ENCODE assay signal across 8 cellular contexts in the genomic region with DNA sequence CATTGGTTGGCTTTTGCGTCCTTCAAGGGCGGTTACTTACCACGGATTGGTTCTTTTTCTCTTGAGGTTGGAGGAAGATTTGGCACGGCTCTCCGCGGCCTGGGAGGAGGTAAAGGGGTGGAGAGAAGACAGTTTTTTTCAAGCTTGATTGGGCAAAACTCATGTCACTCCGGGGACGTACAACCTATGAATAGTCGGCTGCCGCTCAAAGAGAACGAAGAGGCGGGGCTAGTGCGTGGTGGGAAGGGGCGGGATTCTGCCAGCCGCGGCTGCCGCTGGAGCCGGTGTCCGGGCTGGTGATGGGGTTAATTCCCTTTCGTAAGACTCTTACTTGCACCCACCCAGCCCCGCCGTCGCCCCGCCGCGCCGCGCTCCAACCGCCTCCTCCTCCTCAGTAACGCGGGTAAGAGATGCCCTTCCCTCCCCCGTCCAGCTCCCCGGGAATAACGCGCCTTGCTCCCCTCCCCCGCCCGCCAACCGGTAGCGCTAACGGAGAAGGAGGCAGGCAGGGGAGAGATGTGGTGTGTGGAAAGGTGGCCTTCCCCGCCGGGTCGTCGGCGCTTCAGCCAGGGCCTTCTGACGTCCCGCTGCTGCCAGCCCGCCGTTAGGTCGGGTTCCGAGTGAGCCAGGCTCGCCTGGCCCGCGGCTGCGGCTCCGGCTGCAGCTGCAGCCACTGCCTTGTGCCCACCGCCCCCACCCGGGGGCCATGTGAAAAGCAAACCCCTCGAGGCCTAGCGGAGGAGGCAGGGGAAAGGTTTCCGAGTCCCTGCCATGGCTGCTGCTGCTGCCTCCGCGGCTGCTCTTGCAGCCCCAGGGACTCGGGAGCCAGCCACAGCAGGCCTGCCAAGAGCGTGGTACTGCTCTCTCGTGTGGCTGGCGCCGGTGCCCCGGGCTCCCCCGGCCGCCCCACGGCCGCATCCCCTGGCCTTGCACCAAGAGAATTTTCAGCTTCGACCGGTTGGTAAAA. TPM values are rescaled to one million over a fixed set of nuclear protein-coding genes. Genes with fewer than 3 reads are reported as not detected.
DNase-seq lines count a peak whose midpoint lies in the region; ATAC-seq and TF ChIP-seq lines count a peak whose summit lies in the region.

A gene (plus strand): TSS at position 254 of the 967 bp plus-strand sequence. CDS start 73,362 bp downstream, outside the sequence.

- DNase-seq in DMS79 (lab: John Stamatoyannopoulos, UW), result peak; percentile 99
- DNase-seq in KBM-7, result peak; percentile 100
- peak; percentile 92 for DNase-seq in activated T-cell treated with anti-CD3 and anti-CD28 coated beads, Interleukin-2, amount 50 U/mL, for 24 hours
- peak; percentile 99 to 100 for DNase-seq in erythroblast (lab: John Stamatoyannopoulos, UW)
- DNase-seq in stimulated activated CD8-positive, alpha-beta memory T cell treated with anti-CD3 and anti-CD28 coated beads, Interleukin-4, amount 100 ng/mL, for 48 hours, result peak; percentile 95

- peaks cover 45% of the 10 kb centered on the region for H3K4me1 Mint-ChIP-seq in activated T-cell treated with anti-CD3 and anti-CD28 coated beads, Interleukin-2, amount 50 U/mL, for 24 hours (ENCODE audit: low read depth)

- H3K4me3 Mint-ChIP-seq in activated T-cell treated with anti-CD3 and anti-CD28 coated beads, Interleukin-2, amount 50 U/mL, for 24 hours, result no peak within 1 kb of the TSS

- TF ChIP-seq POLR2A in erythroblast (IDR thresholded peaks at IDR 0.05; ENCODE audit: low read length), result peak; percentile 32

- H3K9me3 Mint-ChIP-seq in activated T-cell treated with anti-CD3 and anti-CD28 coated beads, Interleukin-2, amount 50 U/mL, for 24 hours, result no peaks in the 10 kb centered on the region

- peak within 1 kb of the TSS; percentile 91 to 95 for H3K27ac ChIP-seq in mucosa of rectum (ENCODE audit: low read depth in 2 of 2, low read length in 2 of 2)

- in situ Hi-C loops in KBM-7 (cut with MboI; ENCODE audit: low pct_unique_long_range_greater_than_20kb, low sequenced_read_pairs), result no loop called here

- H3K36me3 ChIP-seq in mucosa of rectum (ENCODE audit: control insufficient read depth in 2 of 2, insufficient read depth in 2 of 2, low read length in 2 of 2), result no peaks in the 10 kb centered on the region

- H3K27ac Mint-ChIP-seq in activated T-cell treated with anti-CD3 and anti-CD28 coated beads, Interleukin-2, amount 50 U/mL, for 24 hours, result no peak within 1 kb of the TSS

- ATAC-seq in GM21717 (IDR thresholded peaks at IDR 0.05; ENCODE audit: unreplicated experiment), result peak; percentile 86

- peak within 1 kb of the TSS; percentile 87 to 92 for H3K4me3 ChIP-seq in mucosa of rectum (ENCODE audit: low read length in 2 of 2)

- no peaks in the 10 kb centered on the region for H3K9me3 ChIP-seq in mucosa of rectum (ENCODE audit: control insufficient read depth in 2 of 2, low read length in 2 of 2)

- peaks cover 9 to 11% of the 10 kb centered on the region in 2 donors for H3K4me1 ChIP-seq in mucosa of rectum (ENCODE audit: control insufficient read depth in 2 of 2, insufficient read depth in 2 of 2, low read length in 2 of 2)

- peaks cover 34% of the 10 kb centered on the region for H3K36me3 Mint-ChIP-seq in activated T-cell treated with anti-CD3 and anti-CD28 coated beads, Interleukin-2, amount 50 U/mL, for 24 hours (ENCODE audit: low read depth)

- H3K27me3 Mint-ChIP-seq in activated T-cell treated with anti-CD3 and anti-CD28 coated beads, Interleukin-2, amount 50 U/mL, for 24 hours, result no peaks in the 10 kb centered on the region

- H3K27me3 ChIP-seq in mucosa of rectum (ENCODE audit: control insufficient read depth in 2 of 2, insufficient read depth in 2 of 2, low read length in 2 of 2), result no peaks in the 10 kb centered on the region

- peak within 1 kb of the TSS; percentile 76 to 78 for H3K9ac ChIP-seq in mucosa of rectum (ENCODE audit: low read depth in 1 of 2, low read length in 2 of 2)

TF ChIP-seq in PFSK-1, 5 proteins besides CTCF, POLR2A, EP300 and RAD21:
- TF ChIP-seq FOXP2 (optimal IDR thresholded peaks at IDR 0.05; ENCODE audit: borderline replicate concordance, extremely low read depth, extremely low read length, insufficient read depth), result no peak
- 0 out of 2 replicates have a peak, but pooled peaks have one; percentile 30 for TF ChIP-seq TAF1 (IDR thresholded peaks at IDR 0.05; ENCODE audit: borderline replicate concordance, insufficient read depth, low read length)
- peak; percentile 66 for TF ChIP-seq POLR2AphosphoS5 (IDR thresholded peaks at IDR 0.05; ENCODE audit: low read depth, low read length)
- no peak for TF ChIP-seq SIN3A (IDR thresholded peaks at IDR 0.05; ENCODE audit: borderline replicate concordance, insufficient read depth, low read length)
- TF ChIP-seq, protein P1, sequence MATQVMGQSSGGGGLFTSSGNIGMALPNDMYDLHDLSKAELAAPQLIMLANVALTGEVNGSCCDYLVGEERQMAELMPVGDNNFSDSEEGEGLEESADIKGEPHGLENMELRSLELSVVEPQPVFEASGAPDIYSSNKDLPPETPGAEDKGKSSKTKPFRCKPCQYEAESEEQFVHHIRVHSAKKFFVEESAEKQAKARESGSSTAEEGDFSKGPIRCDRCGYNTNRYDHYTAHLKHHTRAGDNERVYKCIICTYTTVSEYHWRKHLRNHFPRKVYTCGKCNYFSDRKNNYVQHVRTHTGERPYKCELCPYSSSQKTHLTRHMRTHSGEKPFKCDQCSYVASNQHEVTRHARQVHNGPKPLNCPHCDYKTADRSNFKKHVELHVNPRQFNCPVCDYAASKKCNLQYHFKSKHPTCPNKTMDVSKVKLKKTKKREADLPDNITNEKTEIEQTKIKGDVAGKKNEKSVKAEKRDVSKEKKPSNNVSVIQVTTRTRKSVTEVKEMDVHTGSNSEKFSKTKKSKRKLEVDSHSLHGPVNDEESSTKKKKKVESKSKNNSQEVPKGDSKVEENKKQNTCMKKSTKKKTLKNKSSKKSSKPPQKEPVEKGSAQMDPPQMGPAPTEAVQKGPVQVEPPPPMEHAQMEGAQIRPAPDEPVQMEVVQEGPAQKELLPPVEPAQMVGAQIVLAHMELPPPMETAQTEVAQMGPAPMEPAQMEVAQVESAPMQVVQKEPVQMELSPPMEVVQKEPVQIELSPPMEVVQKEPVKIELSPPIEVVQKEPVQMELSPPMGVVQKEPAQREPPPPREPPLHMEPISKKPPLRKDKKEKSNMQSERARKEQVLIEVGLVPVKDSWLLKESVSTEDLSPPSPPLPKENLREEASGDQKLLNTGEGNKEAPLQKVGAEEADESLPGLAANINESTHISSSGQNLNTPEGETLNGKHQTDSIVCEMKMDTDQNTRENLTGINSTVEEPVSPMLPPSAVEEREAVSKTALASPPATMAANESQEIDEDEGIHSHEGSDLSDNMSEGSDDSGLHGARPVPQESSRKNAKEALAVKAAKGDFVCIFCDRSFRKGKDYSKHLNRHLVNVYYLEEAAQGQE (IDR thresholded peaks at IDR 0.05; ENCODE audit: insufficient read depth in 1 of 2, low read depth in 2 of 2, low read length in 2 of 2), result no peak

RNA-seq across cellular contexts. Expression of the gene that starts here (rescaled TPM):
- 28.0 TPM for polyA plus RNA-seq in PFSK-1 (2012; ENCODE audit: insufficient read length, low read depth)

Comparison
In these comparisons a context has a peak if more than half of its experiments do, and no peak if none do; other contexts are left out.
1. Peak in every context shown above with its lines: DNase-seq, ATAC-seq, H3K4me3 ChIP-seq and H3K27ac ChIP-seq.